In the genomic region with DNA sequence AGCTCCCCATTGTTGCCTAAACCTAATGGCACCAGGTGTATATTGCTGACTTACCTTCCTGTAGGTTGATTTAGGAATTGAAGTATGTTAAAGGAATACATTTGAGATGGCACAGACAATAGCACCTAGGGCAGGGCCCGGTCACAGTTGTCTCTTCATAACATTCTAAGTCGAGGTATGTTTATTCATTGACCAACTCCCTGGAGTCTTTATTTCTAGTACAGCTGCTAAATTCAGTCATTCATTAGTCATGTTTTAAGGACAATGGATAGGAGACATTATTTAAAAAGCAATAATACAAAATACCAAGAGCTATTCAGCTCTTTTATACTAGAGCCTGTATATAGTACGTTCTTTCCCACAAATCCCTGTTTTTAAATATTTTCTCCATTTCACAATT, we compare ENCODE assay signal across 28 cellular contexts.
"Had no signal": no experiment of that assay in that cellular context is flagged by ENCODE, and none has a peak within 500 bp of the region (broad histone marks: within the 10 kb centered on the region; RNA-seq: fewer than 3 reads in every experiment).

No MANE protein-coding gene starts in this region.

- H3K4me1 ChIP-seq: neural progenitor cell, parathyroid adenoma, right lobe of liver, sigmoid colon, spleen, suprapubic skin, testis, transverse colon, upper lobe of right lung, uterus had no signal

- H3K36me3 ChIP-seq: neural progenitor cell, ovary, right lobe of liver, sigmoid colon, spleen, suprapubic skin, tibial artery, transverse colon, upper lobe of right lung, uterus had no signal

- H2AFZ ChIP-seq: neural progenitor cell, parathyroid adenoma had no signal

- H3K9me3 ChIP-seq: ovary, psoas muscle, right lobe of liver, sigmoid colon, spleen, suprapubic skin, testis, tibial artery, transverse colon, upper lobe of right lung, uterus had no signal

- H3K27me3 ChIP-seq: neural progenitor cell, ovary, right lobe of liver, sigmoid colon, suprapubic skin, testis, tibial artery, transverse colon, upper lobe of right lung, uterus had no signal

- DNase-seq: natural killer cell; occipital lobe; ovary; posterior cingulate gyrus; psoas muscle; right cardiac atrium; right lobe of liver; sigmoid colon; spleen; stimulated activated CD4-positive, alpha-beta T cell treated with anti-CD3 and anti-CD28 coated beads, Interleukin-12 subunit alpha, Interleukin-12 subunit beta, amount 100 ng/mL, for 4 hours; stimulated activated CD4-positive, alpha-beta T cell treated with anti-CD3 and anti-CD28 coated beads, Interleukin-1b, Interleukin-23, amount 100 ng/mL, for 48 hours; stimulated activated CD4-positive, alpha-beta T cell treated with anti-CD3 and anti-CD28 coated beads, Interleukin-4, amount 100 ng/mL, for 1 hour; stimulated activated CD4-positive, alpha-beta T cell treated with anti-CD3 and anti-CD28 coated beads, Interleukin-4, amount 100 ng/mL, for 4 hours; stimulated activated CD8-positive, alpha-beta memory T cell treated with anti-CD3 and anti-CD28 coated beads, Interleukin-4, amount 100 ng/mL, for 48 hours; stimulated activated naive CD4-positive, alpha-beta T cell; stimulated activated naive CD8-positive, alpha-beta T cell treated with anti-CD3 and anti-CD28 coated beads, Interleukin-15, amount 100 ng/mL, for 72 hours; stimulated activated naive CD8-positive, alpha-beta T cell treated with anti-CD3 and anti-CD28 coated beads, Interleukin-15, Interleukin-2, amounts not matched to agents 100 U/mL and 50 U/mL, for 24 hours; substantia nigra; testis; tibial artery; transverse colon; upper lobe of right lung; uterus had no signal

- H3K4me3 ChIP-seq: neural progenitor cell, ovary, psoas muscle, right lobe of liver, sigmoid colon, skin epidermis, smooth muscle cell, spleen, suprapubic skin, testis, tibial artery, transverse colon, upper lobe of right lung, uterus had no signal

- H3K4me2 ChIP-seq: neural progenitor cell, smooth muscle cell had no signal

- H3K27ac ChIP-seq: neural progenitor cell, ovary, parathyroid adenoma, psoas muscle, right lobe of liver, sigmoid colon, skin epidermis, spleen, suprapubic skin, testis, tibial artery, transverse colon, upper lobe of right lung, uterus had no signal

- H3K9ac ChIP-seq: neural progenitor cell, parathyroid adenoma had no signal

- H3K79me2 ChIP-seq: parathyroid adenoma had no signal
